In the genomic region with DNA sequence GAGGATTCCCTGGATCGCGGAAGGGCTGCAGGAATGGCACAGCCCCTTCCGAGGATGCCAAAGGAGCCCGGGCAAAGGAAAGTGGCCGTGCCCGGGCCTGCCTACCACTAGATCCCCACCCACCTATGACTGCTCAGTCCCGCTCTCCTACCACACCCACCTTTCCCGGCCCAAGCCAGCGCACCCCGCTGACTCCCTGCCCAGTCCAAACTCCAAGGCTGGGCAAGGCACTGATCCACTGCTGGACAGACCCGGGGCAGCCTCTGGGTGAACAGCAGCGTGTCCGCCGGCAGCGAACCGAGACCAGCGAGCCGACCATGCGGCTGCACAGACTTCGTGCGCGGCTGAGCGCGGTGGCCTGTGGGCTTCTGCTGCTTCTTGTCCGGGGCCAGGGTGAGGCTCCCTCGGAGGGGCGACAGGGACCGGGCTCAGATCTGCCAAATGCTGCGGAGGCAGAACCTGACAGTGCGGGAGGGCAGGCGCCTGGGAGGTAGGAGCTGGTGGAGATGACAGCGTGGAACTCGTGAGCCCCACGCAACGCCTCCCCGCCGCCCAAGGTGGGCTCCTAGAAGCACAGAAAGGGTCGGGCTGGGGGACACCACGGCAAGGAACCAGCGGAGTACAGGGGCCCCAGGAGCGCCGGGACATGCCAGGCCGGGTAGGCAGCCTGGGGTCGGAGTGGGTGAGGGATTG, we compare ENCODE assay signal across 8 cellular contexts. TPM values are rescaled to one million over a fixed set of nuclear protein-coding genes. Genes with fewer than 3 reads are reported as not detected.
DNase-seq lines count a peak whose midpoint lies in the region; ATAC-seq and TF ChIP-seq lines count a peak whose summit lies in the region.

A gene with protein sequence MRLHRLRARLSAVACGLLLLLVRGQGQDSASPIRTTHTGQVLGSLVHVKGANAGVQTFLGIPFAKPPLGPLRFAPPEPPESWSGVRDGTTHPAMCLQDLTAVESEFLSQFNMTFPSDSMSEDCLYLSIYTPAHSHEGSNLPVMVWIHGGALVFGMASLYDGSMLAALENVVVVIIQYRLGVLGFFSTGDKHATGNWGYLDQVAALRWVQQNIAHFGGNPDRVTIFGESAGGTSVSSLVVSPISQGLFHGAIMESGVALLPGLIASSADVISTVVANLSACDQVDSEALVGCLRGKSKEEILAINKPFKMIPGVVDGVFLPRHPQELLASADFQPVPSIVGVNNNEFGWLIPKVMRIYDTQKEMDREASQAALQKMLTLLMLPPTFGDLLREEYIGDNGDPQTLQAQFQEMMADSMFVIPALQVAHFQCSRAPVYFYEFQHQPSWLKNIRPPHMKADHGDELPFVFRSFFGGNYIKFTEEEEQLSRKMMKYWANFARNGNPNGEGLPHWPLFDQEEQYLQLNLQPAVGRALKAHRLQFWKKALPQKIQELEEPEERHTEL (plus strand): TSS at position 198 of the 693 bp plus-strand sequence. CDS start 120 bp downstream, at position 318.

- ATAC-seq in CD8-positive, alpha-beta T cell: no peak
- ATAC-seq in central memory CD8-positive, alpha-beta T cell (replicated peaks; ENCODE audit: extremely low read depth, poor library complexity, severe bottlenecking): no peak
- no peak for ATAC-seq in stimulated activated naive B cell treated with anti-CD40 and anti-IgM and Interleukin-4, amounts not matched to agents 10 μg/mL and 1 μg/mL and 100 μg/mL, for 72 hours (replicated peaks)
- no peak for ATAC-seq in HG02938 (IDR thresholded peaks at IDR 0.05; ENCODE audit: unreplicated experiment)

- no peaks in the 10 kb centered on the region for H3K9me3 Mint-ChIP-seq in CD8-positive, alpha-beta T cell
- H3K9me3 Mint-ChIP-seq in central memory CD8-positive, alpha-beta T cell: no peaks in the 10 kb centered on the region
- H3K9me3 Mint-ChIP-seq in stimulated activated naive B cell treated with anti-CD40 and anti-IgM and Interleukin-4, amounts not matched to agents 10 μg/mL and 1 μg/mL and 100 μg/mL, for 72 hours: no peaks in the 10 kb centered on the region

- H3K27ac ChIP-seq in CD8-positive, alpha-beta T cell (ENCODE audit: low read depth, low read length): peak within 1 kb of the TSS; percentile 94

- POLR2A ChIA-PET in CD8-positive, alpha-beta T cell (lab: Charles Lee): no interaction called here

- H3K27ac Mint-ChIP-seq in CD8-positive, alpha-beta T cell: peak within 1 kb of the TSS; percentile 98
- peak within 1 kb of the TSS; percentile 99 for H3K27ac Mint-ChIP-seq in central memory CD8-positive, alpha-beta T cell (ENCODE audit: low read depth)
- H3K27ac Mint-ChIP-seq in stimulated activated naive B cell treated with anti-CD40 and anti-IgM and Interleukin-4, amounts not matched to agents 10 μg/mL and 1 μg/mL and 100 μg/mL, for 72 hours: peak within 1 kb of the TSS; percentile 99

- intact Hi-C loops in CD8-positive, alpha-beta T cell (cut with DNase I, micrococcal nuclease): no loop called here

- H3K36me3 ChIP-seq in CD8-positive, alpha-beta T cell (ENCODE audit: insufficient read depth, low read length): no peaks in the 10 kb centered on the region
- H3K36me3 ChIP-seq in MG63: no peaks in the 10 kb centered on the region; the same call in none of the 2 replicates

- H3K4me1 Mint-ChIP-seq in CD8-positive, alpha-beta T cell (ENCODE audit: low read depth): peaks cover 57% of the 10 kb centered on the region
- H3K4me1 Mint-ChIP-seq in central memory CD8-positive, alpha-beta T cell: peaks cover 63% of the 10 kb centered on the region
- peaks cover 44 to 62% of the 10 kb centered on the region in 2 donors for H3K4me1 Mint-ChIP-seq in stimulated activated naive B cell treated with anti-CD40 and anti-IgM and Interleukin-4, amounts not matched to agents 10 μg/mL and 1 μg/mL and 100 μg/mL, for 72 hours

- H3K27me3 Mint-ChIP-seq in CD8-positive, alpha-beta T cell (ENCODE audit: low read depth): no peaks in the 10 kb centered on the region
- no peaks in the 10 kb centered on the region for H3K27me3 Mint-ChIP-seq in central memory CD8-positive, alpha-beta T cell
- no peaks in the 10 kb centered on the region for H3K27me3 Mint-ChIP-seq in stimulated activated naive B cell treated with anti-CD40 and anti-IgM and Interleukin-4, amounts not matched to agents 10 μg/mL and 1 μg/mL and 100 μg/mL, for 72 hours

- no peaks in the 10 kb centered on the region for H3K27me3 ChIP-seq in CD8-positive, alpha-beta T cell (ENCODE audit: insufficient read depth, low read length)
- H3K27me3 ChIP-seq in MG63: no peaks in the 10 kb centered on the region

- H3K4me1 ChIP-seq in CD8-positive, alpha-beta T cell (ENCODE audit: insufficient read depth, low read length): peaks cover 36% of the 10 kb centered on the region

- no peak for TF ChIP-seq CTCF in CD8-positive, alpha-beta T cell (IDR thresholded peaks at IDR 0.05)

- H3K36me3 Mint-ChIP-seq in CD8-positive, alpha-beta T cell: peaks cover 65% of the 10 kb centered on the region
- H3K36me3 Mint-ChIP-seq in central memory CD8-positive, alpha-beta T cell (ENCODE audit: insufficient read depth): peaks cover 23% of the 10 kb centered on the region
- peaks cover 31 to 62% of the 10 kb centered on the region in 2 donors for H3K36me3 Mint-ChIP-seq in stimulated activated naive B cell treated with anti-CD40 and anti-IgM and Interleukin-4, amounts not matched to agents 10 μg/mL and 1 μg/mL and 100 μg/mL, for 72 hours

- peak within 1 kb of the TSS; percentile 98 for H3K4me3 ChIP-seq in CD8-positive, alpha-beta T cell (ENCODE audit: low read depth, low read length)
- H3K4me3 ChIP-seq in MG63: peak within 1 kb of the TSS; percentile 87

- CTCF ChIA-PET in CD8-positive, alpha-beta T cell (lab: Charles Lee): no interaction called here

- no peak for DNase-seq in CD8-positive, alpha-beta T cell
- peak; percentile 81 for DNase-seq in MG63
- DNase-seq in central memory CD8-positive, alpha-beta T cell (ENCODE audit: low spot score in 2 of 2): no peak
- peak; percentile 81 for DNase-seq in kidney tubule cell (ENCODE audit: low spot score)
- DNase-seq in stimulated activated naive B cell treated with anti-CD40 and anti-IgM and Interleukin-4, amounts not matched to agents 10 μg/mL and 1 μg/mL and 100 μg/mL, for 72 hours: no peak
- DNase-seq in activated effector memory CD4-positive, alpha-beta T cell treated with Interleukin-2 at 50 U/mL for 16 hours: no peak
- DNase-seq in cerebellar cortex (ENCODE audit: low spot score): no peak

- H3K9me3 ChIP-seq in CD8-positive, alpha-beta T cell (ENCODE audit: low read length): no peaks in the 10 kb centered on the region
- H3K9me3 ChIP-seq in MG63: no peaks in the 10 kb centered on the region

- peak within 1 kb of the TSS; percentile 97 for H3K4me3 Mint-ChIP-seq in CD8-positive, alpha-beta T cell
- peak within 1 kb of the TSS; percentile 99 for H3K4me3 Mint-ChIP-seq in central memory CD8-positive, alpha-beta T cell
- peak within 1 kb of the TSS; percentile 98 to 99 for H3K4me3 Mint-ChIP-seq in stimulated activated naive B cell treated with anti-CD40 and anti-IgM and Interleukin-4, amounts not matched to agents 10 μg/mL and 1 μg/mL and 100 μg/mL, for 72 hours

RNA-seq across cellular contexts. Expression of the gene that starts here (rescaled TPM):
- 10 to 100 TPM; 62.9 to 67.0 TPM for total RNA-seq in CD8-positive, alpha-beta T cell
- total RNA-seq in MG63 (2014; rRNA removed; shearing (Covaris generic); ENCODE audit: low replicate concordance): 12.8 and 32.7 TPM in 2 replicates

Comparison
In these comparisons a context has a peak if more than half of its experiments do, and no peak if none do; other contexts are left out.
1. DNase-seq: peak in MG63 (single experiment) and kidney tubule cell (single experiment); none in CD8-positive, alpha-beta T cell (0 of 7), central memory CD8-positive, alpha-beta T cell (0 of 2), stimulated activated naive B cell treated with anti-CD40 and anti-IgM and Interleukin-4, amounts not matched to agents 10 μg/mL and 1 μg/mL and 100 μg/mL, for 72 hours (single experiment), activated effector memory CD4-positive, alpha-beta T cell treated with Interleukin-2 at 50 U/mL for 16 hours (single experiment) and cerebellar cortex (single experiment).
2. Peak in every context shown above with its lines, with median percentiles within 50 percentile points of each other: H3K27ac Mint-ChIP-seq and H3K4me3 Mint-ChIP-seq.